ENCODE assay signal across 1 cellular context in the genomic region with DNA sequence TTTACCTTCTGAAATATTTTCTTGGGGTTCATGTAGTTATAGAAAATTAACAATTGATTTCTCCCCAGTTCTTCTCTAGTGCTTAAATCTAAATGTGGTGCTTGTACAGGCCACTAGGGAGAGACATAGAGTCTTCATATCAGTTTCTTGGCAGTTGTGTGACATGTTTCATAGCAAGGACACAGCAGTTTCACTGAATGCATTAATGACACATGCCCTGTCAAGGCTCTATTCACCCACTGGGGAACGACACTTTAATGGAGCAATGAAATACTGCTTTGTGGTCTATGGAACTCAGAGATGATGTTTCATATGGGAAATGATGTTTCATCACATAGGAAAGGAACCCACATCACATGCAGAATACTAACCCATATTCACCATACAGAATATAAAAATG.
TF ChIP-seq lines count a peak whose summit lies in the region.

No MANE protein-coding gene starts in this region.

TF ChIP-seq in GM23338, 12 proteins besides CTCF, POLR2A, EP300 and RAD21 (continued from another document):
- TF ChIP-seq ZNF462 (CRISPR knock-in tag; IDR thresholded peaks at IDR 0.05) (no peak), JUNB (IDR thresholded peaks at IDR 0.05; ENCODE audit: unreplicated experiment) (no peak)
